In the genomic region with DNA sequence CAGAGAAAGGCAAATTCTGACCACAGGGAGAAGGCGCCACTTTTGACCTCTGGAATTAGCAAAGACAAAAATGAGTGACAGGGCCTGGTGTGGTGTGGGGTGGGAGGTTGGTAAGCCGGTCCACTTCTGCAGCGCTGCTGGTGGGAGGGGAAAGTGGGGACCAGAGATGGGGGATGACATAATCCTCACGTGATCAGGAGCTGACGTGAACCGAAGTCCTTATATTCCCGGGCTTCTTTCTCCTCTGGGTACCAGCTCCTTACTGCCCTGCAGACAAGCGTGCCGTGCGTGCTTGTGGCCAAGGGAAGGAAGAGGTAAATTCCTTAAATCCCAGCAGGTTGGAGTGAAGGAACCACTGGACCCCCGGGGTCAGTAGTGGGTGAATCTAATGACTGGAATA, we compare ENCODE assay signal across 10 cellular contexts. TPM values are rescaled to one million over a fixed set of nuclear protein-coding genes. Genes with fewer than 3 reads are reported as not detected.
DNase-seq lines count a peak whose midpoint lies in the region; ATAC-seq, FAIRE-seq and TF ChIP-seq lines count a peak whose summit lies in the region.
"Had no signal": no experiment of that assay in that cellular context is flagged by ENCODE, and none has a peak within 500 bp of the region (broad histone marks: within the 10 kb centered on the region; RNA-seq: fewer than 3 reads in every experiment).

TSS of gene TCEAL7 (plus strand) at position 249 of the 400 bp plus-strand sequence. CDS start 1,165 bp downstream, outside the sequence.

- no peak within 1 kb of the TSS for H2BK5ac ChIP-seq in H1 (ENCODE audit: low read depth, low read length)

- intact Hi-C loops in right lobe of liver (cut with DNase I) = no loop called here

- H3K79me1 ChIP-seq in H1 (ENCODE audit: low read depth, low read length) = no peaks in the 10 kb centered on the region

- H2AFZ ChIP-seq in H1 (ENCODE audit: low read length) = peak within 1 kb of the TSS; percentile 88

- no peaks in the 10 kb centered on the region for H4K20me1 ChIP-seq in H1 (replicated peaks in 1 of 2; ENCODE audit: control insufficient read depth in 1 of 2, insufficient read depth in 2 of 2, low read length in 2 of 2)

- H3K4me2 ChIP-seq in H1 (ENCODE audit: insufficient read depth in 1 of 2, low read depth in 2 of 2, low read length in 2 of 2) = peak within 1 kb of the TSS; percentile 78 to 96

- H4K91ac ChIP-seq in H1 (replicated peaks; ENCODE audit: insufficient read length, low read length) = no peak within 1 kb of the TSS

- H2BK120ac ChIP-seq in H1 (replicated peaks; ENCODE audit: low read depth, low read length) = peak within 1 kb of the TSS; percentile 54

- CTCF ChIA-PET in H1 (lab: Charles Lee; ENCODE audit: partially characterized antibody) = interaction anchor here (1.7 to 1.9 kb wide), 2 partner anchors 119 to 135 kb away, joined by 5 to 6 read pairs; no protein-coding TSS in a partner anchor

- POLR2A ChIA-PET in H1 (lab: Charles Lee; ENCODE audit: partially characterized antibody) = interaction anchor here (0.6 to 2.2 kb wide), 4 partner anchors 19 to 317 kb away, joined by 3 to 8 read pairs (median 5); partner anchors contain the start of gene BEX2

- H4K5ac ChIP-seq in H1 (ENCODE audit: insufficient read length, low read depth, low read length) = peak within 1 kb of the TSS; percentile 33

- no peak within 1 kb of the TSS for H3K4ac ChIP-seq in H1 (replicated peaks; ENCODE audit: insufficient read length, low read depth, low read length)

- peaks cover 5% of the 10 kb centered on the region; the same call in 1 of the 2 replicates for H3K23me2 ChIP-seq in H1 (ENCODE audit: low read depth, low read length)

- TF ChIP-seq EP300 in H1 (IDR thresholded peaks at IDR 0.05; ENCODE audit: borderline replicate concordance in 1 of 2, low read depth in 2 of 2, low read length in 2 of 2) = no peak

- H3K4me1 ChIP-seq in H1 (replicated peaks in 1 of 4; ENCODE audit: control insufficient read depth in 3 of 4, insufficient read depth in 4 of 4, low read length in 3 of 4) (peaks cover 0 to 4% (median 0%) of the 10 kb centered on the region in 4 experiments; a peak in 1 of 7 replicates), right lobe of liver (no peaks in the 10 kb centered on the region)

- H2BK20ac ChIP-seq in H1 (ENCODE audit: low read length) = no peak within 1 kb of the TSS

- H3K27me3 ChIP-seq in H1 (replicated peaks in 1 of 4; ENCODE audit: control insufficient read depth in 3 of 4, extremely low read depth in 1 of 4, insufficient read depth in 3 of 4, low read length in 3 of 4) (no peaks in the 10 kb centered on the region), right lobe of liver (no peaks in the 10 kb centered on the region)

- no peak within 1 kb of the TSS for H2BK12ac ChIP-seq in H1 (ENCODE audit: low read depth, low read length)

- ATAC-seq in HG02763 (IDR thresholded peaks at IDR 0.05; ENCODE audit: unreplicated experiment) (no peak), right lobe of liver (no peak), GM21723 (IDR thresholded peaks at IDR 0.05; ENCODE audit: unreplicated experiment) (no peak)
- ATAC-seq: GM12878 had no signal

- H3K23ac ChIP-seq in H1 (ENCODE audit: insufficient read length) = no peak within 1 kb of the TSS

- no peak for TF ChIP-seq RAD21 in H1 (IDR thresholded peaks at IDR 0.05 in 1 of 2, conservative IDR thresholded peaks at IDR 0.05 in 1 of 2; ENCODE audit: low read depth in 2 of 2, low read length in 2 of 2)

- H3K4me3 ChIP-seq in H1 (ENCODE audit: extremely low read depth in 1 of 4, insufficient read depth in 2 of 4, low read depth in 3 of 4, low read length in 4 of 4) = peak within 1 kb of the TSS; percentile 33 to 61 (median 40); a peak in 7 of 8 replicates
- no peak within 1 kb of the TSS for H3K4me3 ChIP-seq in right lobe of liver
- H3K4me3 ChIP-seq: GM12878 had no signal

- H4K8ac ChIP-seq in H1 (ENCODE audit: extremely low read depth, insufficient read depth, low read length) = peak within 1 kb of the TSS; percentile 35; the same call in 1 of the 2 replicates

- H3K56ac ChIP-seq in H1 (replicated peaks; ENCODE audit: insufficient read length, low read depth, low read length) = no peak within 1 kb of the TSS

- no peak for FAIRE-seq in H1 (lab: Jason Lieb, UNC)
- FAIRE-seq: GM12878 had no signal

- H3K79me2 ChIP-seq in H1 (ENCODE audit: control insufficient read depth in 1 of 2, insufficient read depth in 2 of 2, low read length in 2 of 2) = no peaks in the 10 kb centered on the region

- H2AK5ac ChIP-seq in H1 (ENCODE audit: low read depth, low read length) = no peak within 1 kb of the TSS

- no peak within 1 kb of the TSS; the same call in 1 of the 2 replicates for H3K18ac ChIP-seq in H1 (ENCODE audit: extremely low read depth, low read length)

- DNase-seq in M059J (ENCODE audit: low read depth) (peak; percentile 43), H1 (ENCODE audit: low read depth in 1 of 2, low spot score in 2 of 2) (no peak), left kidney (ENCODE audit: low read depth, low spot score) (peak; percentile 83), substantia nigra (lab: John Stamatoyannopoulos, UW) (peak in 48 of 49 donors; percentile 1 to 78 (median 41)), right lobe of liver (no peak), ureter (ENCODE audit: low spot score) (no peak)

- H3K9ac ChIP-seq in H1 (replicated peaks in 1 of 4; ENCODE audit: extremely low read depth in 1 of 4, low read depth in 3 of 4, low read length in 3 of 4) = peak within 1 kb of the TSS in 2 of 4 experiments; percentile 8 to 30; a peak in 2 of 7 replicates

- TF ChIP-seq CTCF in H1 (IDR thresholded peaks at IDR 0.05; ENCODE audit: control extremely low read depth in 1 of 3, insufficient read depth in 1 of 3, low read depth in 1 of 3, low read length in 3 of 3) (no peak), right lobe of liver (IDR thresholded peaks at IDR 0.05) (no peak)

- no peaks in the 10 kb centered on the region for H3K36me3 ChIP-seq in H1 (ENCODE audit: control insufficient read depth in 2 of 4, insufficient read depth in 4 of 4, low read length in 3 of 4)
- no peaks in the 10 kb centered on the region for H3K36me3 ChIP-seq in right lobe of liver

- 50% methylated on average over 2 of the region's 11 CpGs; no CpG with 5 or more reads in 1 of the 2 experiments for WGBS in H1 (ENCODE audit: extremely low coverage in 1 of 2, insufficient coverage in 1 of 2, insufficient read length in 1 of 2, insufficient replicate concordance in 2 of 2, low coverage in 1 of 2, low lambda C conversion rate in 2 of 2, missing lambda C conversion rate in 1 of 2), 2 experiments
- WGBS in right lobe of liver (ENCODE audit: insufficient coverage, low coverage, low lambda C conversion rate, missing lambda C conversion rate) = 48% methylated on average over 5 of the region's 11 CpGs

- H3K27ac ChIP-seq in H1 (ENCODE audit: low read depth, low read length) = no peak within 1 kb of the TSS
- H3K27ac ChIP-seq in substantia nigra (ENCODE audit: low read depth, low read length, poor library complexity, severe bottlenecking) = peak within 1 kb of the TSS; percentile 77
- no peak within 1 kb of the TSS for H3K27ac ChIP-seq in right lobe of liver
- H3K27ac ChIP-seq: RWPE1 had no signal

- no peaks in the 10 kb centered on the region for H3K9me3 ChIP-seq in H1 (ENCODE audit: insufficient read depth in 2 of 2, low read depth in 1 of 2, low read length in 1 of 2)
- H3K9me3 ChIP-seq in right lobe of liver = no peaks in the 10 kb centered on the region

- TF ChIP-seq POLR2A in H1 (IDR thresholded peaks at IDR 0.05; ENCODE audit: control extremely low read depth in 1 of 2, low read depth in 2 of 2, low read length in 2 of 2) (0 out of 3 replicates have a peak, but pooled peaks of 1 of the 2 experiments have one; percentile 23), right lobe of liver (IDR thresholded peaks at IDR 0.05) (no peak)

- no peak within 1 kb of the TSS for H3K14ac ChIP-seq in H1 (ENCODE audit: insufficient read length)

- H2BK15ac ChIP-seq in H1 (ENCODE audit: low read length) = no peak within 1 kb of the TSS

TF ChIP-seq in H1, 55 proteins besides CTCF, POLR2A, EP300 and RAD21 (continues in another document):
- no peak for TF ChIP-seq NRF1 (IDR thresholded peaks at IDR 0.05; ENCODE audit: low read depth, low read length)
- no peak for TF ChIP-seq ZNF274 (IDR thresholded peaks at IDR 0.05; ENCODE audit: borderline replicate concordance, extremely low read depth, low read length)
- no peak for TF ChIP-seq PHF8 (conservative IDR thresholded peaks at IDR 0.05; ENCODE audit: low read depth, low read length)
- TF ChIP-seq KDM1A (IDR thresholded peaks at IDR 0.05; ENCODE audit: borderline replicate concordance, low read length) = no peak
- no peak for TF ChIP-seq SP4 (IDR thresholded peaks at IDR 0.05; ENCODE audit: low read length)
- no peak for TF ChIP-seq TCF12 (IDR thresholded peaks at IDR 0.05; ENCODE audit: low read depth, low read length)
- no peak for TF ChIP-seq EGR1 (IDR thresholded peaks at IDR 0.05; ENCODE audit: borderline replicate concordance, low read depth, low read length)
- no peak for TF ChIP-seq EZH2 (IDR thresholded peaks at IDR 0.05; ENCODE audit: low read depth, low read length, severe bottlenecking)
- no peak for TF ChIP-seq SIN3A (conservative IDR thresholded peaks at IDR 0.05 in 1 of 2, IDR thresholded peaks at IDR 0.05 in 1 of 2; ENCODE audit: low read depth in 1 of 2, low read length in 2 of 2)
- no peak for TF ChIP-seq SP2 (IDR thresholded peaks at IDR 0.05; ENCODE audit: low read length)
- no peak for TF ChIP-seq TEAD4 (IDR thresholded peaks at IDR 0.05; ENCODE audit: low read depth, low read length)
- TF ChIP-seq, protein P1, sequence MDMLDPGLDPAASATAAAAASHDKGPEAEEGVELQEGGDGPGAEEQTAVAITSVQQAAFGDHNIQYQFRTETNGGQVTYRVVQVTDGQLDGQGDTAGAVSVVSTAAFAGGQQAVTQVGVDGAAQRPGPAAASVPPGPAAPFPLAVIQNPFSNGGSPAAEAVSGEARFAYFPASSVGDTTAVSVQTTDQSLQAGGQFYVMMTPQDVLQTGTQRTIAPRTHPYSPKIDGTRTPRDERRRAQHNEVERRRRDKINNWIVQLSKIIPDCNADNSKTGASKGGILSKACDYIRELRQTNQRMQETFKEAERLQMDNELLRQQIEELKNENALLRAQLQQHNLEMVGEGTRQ (IDR thresholded peaks at IDR 0.05; ENCODE audit: low read length) = peak; percentile 66

RNA-seq across cellular contexts. Expression of gene TCEAL7, which starts in this region (rescaled TPM):
- total RNA-seq in M059J (2014; rRNA removed; shearing (Covaris generic)) = 5.2 and 6.3 TPM in 2 replicates
- 11.6 and 12.9 TPM in 2 replicates for total RNA-seq in H1 (2021; fragmentation: NEBNext Ultra II Directional; extraction: Animal tissue kit (Norgen Biotek cat#: 25700))
- 3.5 and 7.9 TPM in 2 replicates for polyA plus RNA-seq in H1 (2011; rRNA removed)
- 8.2 TPM for polyA plus RNA-seq in H1 (2011; cell fraction: cytosol; rRNA removed)
- 1.9 TPM for polyA plus RNA-seq in H1 (2011; cell fraction: nucleus; rRNA removed)
- 4.7 to 7.9 TPM (median 5.6 TPM) in 4 replicates for polyA plus RNA-seq in H1 (2012, experiment 1 of 2)
- polyA plus RNA-seq in H1 (2012, experiment 2 of 2) = 2.6 TPM
- 7.6 TPM for polyA plus RNA-seq in H1 (2013, experiment 1 of 2)
- polyA plus RNA-seq in H1 (2013, experiment 2 of 2) = 7.9 TPM
- 2.6 and 2.7 TPM in 2 replicates for polyA minus RNA-seq in H1 (2011; rRNA and poly(A)+ RNA removed)
- 2.6 TPM for polyA minus RNA-seq in H1 (2011; cell fraction: cytosol; rRNA and poly(A)+ RNA removed)
- polyA minus RNA-seq in H1 (2011; cell fraction: nucleus; rRNA and poly(A)+ RNA removed) = 2.0 TPM
- 1 to 10 TPM in 1 of 6 experiments, under 1 TPM in 2, not detected in 3; 0.34 to 1.2 (median 0.62) TPM for total RNA-seq in right lobe of liver
- total RNA-seq in ureter = 7.9 TPM
- total RNA-seq: GM12878 had no signal
- polyA plus RNA-seq: GM12878 had no signal

Comparison
In these comparisons a context has a peak if more than half of its experiments do, and no peak if none do; other contexts are left out.
1. DNase-seq: peak in M059J (single experiment), left kidney (single experiment) and substantia nigra (48 of 49); none in H1 (0 of 2), right lobe of liver (0 of 3) and ureter (single experiment).
2. H3K4me3 ChIP-seq: peak in H1 (4 of 4); none in right lobe of liver (0 of 3).